Comparison of ENCODE assay signal across 1 cellular context in genomic region chr16:29922986-29923501, GRCh38.
TF ChIP-seq lines count a peak whose summit lies in the region.

No MANE protein-coding gene starts in this region.

TF ChIP-seq in K562, 482 proteins besides CTCF, POLR2A, EP300 and RAD21:
- TF ChIP-seq STAT5B (CRISPR knock-in tag; IDR thresholded peaks at IDR 0.05) (no peak), AFF4 (CRISPR knock-in tag; IDR thresholded peaks at IDR 0.05) (no peak), HNRNPUL1 (IDR thresholded peaks at IDR 0.05; ENCODE audit: low read length) (no peak), REST (CRISPR knock-in tag; IDR thresholded peaks at IDR 0.05; ENCODE audit: low read depth) (no peak), SIX5 (IDR thresholded peaks at IDR 0.05; ENCODE audit: borderline replicate concordance in 1 of 2, insufficient read depth in 1 of 2, low read depth in 1 of 2, low read length in 2 of 2) (no peak), HOMEZ (CRISPR knock-in tag; IDR thresholded peaks at IDR 0.05) (no peak), GATAD2B (IDR thresholded peaks at IDR 0.05; ENCODE audit: borderline replicate concordance) (no peak), PYGO2 (tag; IDR thresholded peaks at IDR 0.05) (no peak), SMC3 (conservative IDR thresholded peaks at IDR 0.05; ENCODE audit: insufficient read depth, low read depth, low read length) (no peak), PURB (CRISPR knock-in tag; IDR thresholded peaks at IDR 0.05; ENCODE audit: low read depth) (no peak), ARID1B (IDR thresholded peaks at IDR 0.05) (no peak), ZNF282 (CRISPR knock-in tag; IDR thresholded peaks at IDR 0.05) (no peak), HEY1 (CRISPR knock-in tag; IDR thresholded peaks at IDR 0.05; ENCODE audit: borderline replicate concordance) (no peak), RBM14 (IDR thresholded peaks at IDR 0.05; ENCODE audit: borderline replicate concordance, insufficient read depth, low read depth, low read length) (no peak), ZKSCAN3 (CRISPR knock-in tag; IDR thresholded peaks at IDR 0.05) (no peak), HDAC6 (IDR thresholded peaks at IDR 0.05; ENCODE audit: low read depth, low read length) (no peak), CEBPG (CRISPR knock-in tag; IDR thresholded peaks at IDR 0.05) (no peak), CEBPG (tag; conservative IDR thresholded peaks at IDR 0.05 in 1 of 2, IDR thresholded peaks at IDR 0.05 in 1 of 2) (no peak), ZBTB5 (IDR thresholded peaks at IDR 0.05) (no peak), IRF1 (CRISPR knock-in tag; IDR thresholded peaks at IDR 0.05; ENCODE audit: borderline replicate concordance) (no peak)
